ENCODE assay signal across 19 cellular contexts in the genomic region with DNA sequence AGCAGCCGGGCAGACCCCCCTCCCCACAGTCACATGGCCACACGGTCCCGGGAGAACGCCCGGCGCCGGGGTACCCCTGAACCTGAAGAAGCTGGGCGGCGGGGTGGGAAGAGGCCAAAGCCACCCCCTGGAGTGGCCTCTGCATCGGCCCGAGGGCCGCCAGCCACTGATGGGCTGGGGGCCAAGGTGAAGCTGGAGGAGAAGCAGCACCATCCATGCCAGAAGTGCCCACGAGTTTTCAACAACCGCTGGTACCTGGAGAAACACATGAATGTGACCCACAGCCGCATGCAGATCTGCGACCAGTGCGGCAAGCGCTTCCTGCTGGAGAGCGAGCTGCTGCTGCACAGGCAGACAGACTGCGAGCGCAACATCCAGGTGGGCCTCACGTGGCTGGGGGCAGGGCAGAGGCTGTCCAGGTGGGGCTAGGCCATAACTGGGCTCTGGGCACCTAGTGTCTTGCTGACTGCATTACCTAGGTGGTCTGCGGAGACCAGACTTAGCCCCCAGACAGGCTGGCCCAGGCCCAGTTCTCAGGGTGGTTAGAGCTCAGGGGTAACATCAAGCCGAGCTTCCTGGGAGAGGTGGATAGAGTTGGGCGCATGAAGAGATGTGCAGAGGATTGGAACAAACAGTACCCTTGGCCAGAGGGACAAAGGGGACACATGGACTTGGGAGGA. TPM values are rescaled to one million over a fixed set of nuclear protein-coding genes. Genes with fewer than 3 reads are reported as not detected.
DNase-seq lines count a peak whose midpoint lies in the region; ATAC-seq and TF ChIP-seq lines count a peak whose summit lies in the region.
"Had no signal": no experiment of that assay in that cellular context is flagged by ENCODE, and none has a peak within 500 bp of the region (broad histone marks: within the 10 kb centered on the region; RNA-seq: fewer than 3 reads in every experiment).

No MANE protein-coding gene starts in this region.

- H3K27ac Mint-ChIP-seq in T-helper 17 cell (peak overlapping the region; percentile 60), progenitor cell of endocrine pancreas (no peak overlapping the region)
- H3K27ac Mint-ChIP-seq: activated naive CD4-positive, alpha-beta T cell treated with anti-CD3 and anti-CD28 coated beads, Interleukin-2, amount 50 U/mL, for 24 hours had no signal

- TF ChIP-seq CTCF in GM13977 (IDR thresholded peaks at IDR 0.05; ENCODE audit: extremely low read depth, insufficient read depth, missing control alignments) (no peak), esophagus squamous epithelium (IDR thresholded peaks at IDR 0.05) (no peak), sigmoid colon (IDR thresholded peaks at IDR 0.05) (no peak), progenitor cell of endocrine pancreas (IDR thresholded peaks at IDR 0.05; ENCODE audit: unreplicated experiment) (no peak)

- H3K4me3 ChIP-seq in esophagus squamous epithelium: no peak overlapping the region
- no peak overlapping the region for H3K4me3 ChIP-seq in sigmoid colon
- H3K4me3 ChIP-seq: body of pancreas, mucosa of descending colon, tibial nerve had no signal

- H3K4me1 ChIP-seq in esophagus squamous epithelium: peaks cover 11 to 54% (median 25%) of the 10 kb centered on the region in 3 donors
- H3K4me1 ChIP-seq in sigmoid colon: peaks cover 0 to 61% (median 48%) of the 10 kb centered on the region in 4 donors

- intact Hi-C loops in esophagus squamous epithelium (cut with DNase I) (no loop called here), sigmoid colon (cut with DNase I) (no loop called here)

- H3K36me3 Mint-ChIP-seq in T-helper 17 cell (ENCODE audit: low read depth): no peaks in the 10 kb centered on the region
- H3K36me3 Mint-ChIP-seq in progenitor cell of endocrine pancreas (ENCODE audit: insufficient read depth): peaks cover 2% of the 10 kb centered on the region
- H3K36me3 Mint-ChIP-seq: activated naive CD4-positive, alpha-beta T cell treated with anti-CD3 and anti-CD28 coated beads, Interleukin-2, amount 50 U/mL, for 24 hours had no signal

- ATAC-seq in T-helper 17 cell: no peak
- ATAC-seq in GM18502 (IDR thresholded peaks at IDR 0.05; ENCODE audit: poor library complexity, unreplicated experiment): no peak
- ATAC-seq in GM21786 (IDR thresholded peaks at IDR 0.05; ENCODE audit: unreplicated experiment): no peak
- ATAC-seq: body of pancreas, mucosa of descending colon had no signal

- TF ChIP-seq POLR2A in esophagus squamous epithelium (IDR thresholded peaks at IDR 0.05): no peak
- no peak for TF ChIP-seq POLR2A in sigmoid colon (IDR thresholded peaks at IDR 0.05)

- peak overlapping the region in 3 of 4 donors; percentile 0 to 49 (median 7) for H3K27ac ChIP-seq in esophagus squamous epithelium
- H3K27ac ChIP-seq in sigmoid colon: peak overlapping the region; percentile 27 to 93 (median 53)
- H3K27ac ChIP-seq: body of pancreas had no signal

- in situ Hi-C loops in GM13977 (cut with MboI; ENCODE audit: low pct_unique_long_range_greater_than_20kb, low sequenced_read_pairs, unreplicated experiment): no loop called here

- H3K9me3 Mint-ChIP-seq in progenitor cell of endocrine pancreas (ENCODE audit: low read depth): no peaks in the 10 kb centered on the region
- H3K9me3 Mint-ChIP-seq: activated naive CD4-positive, alpha-beta T cell treated with anti-CD3 and anti-CD28 coated beads, Interleukin-2, amount 50 U/mL, for 24 hours had no signal

- H3K27me3 ChIP-seq in esophagus squamous epithelium (no peaks in the 10 kb centered on the region), sigmoid colon (no peaks in the 10 kb centered on the region)
- H3K27me3 ChIP-seq: body of pancreas, tibial nerve had no signal

- H3K4me1 Mint-ChIP-seq in T-helper 17 cell: peaks cover 5% of the 10 kb centered on the region
- no peaks in the 10 kb centered on the region for H3K4me1 Mint-ChIP-seq in progenitor cell of endocrine pancreas (ENCODE audit: low read depth)
- H3K4me1 Mint-ChIP-seq: activated naive CD4-positive, alpha-beta T cell treated with anti-CD3 and anti-CD28 coated beads, Interleukin-2, amount 50 U/mL, for 24 hours had no signal

- H3K36me3 ChIP-seq in esophagus squamous epithelium: peaks cover 3 to 21% (median 8%) of the 10 kb centered on the region in 3 donors
- peaks cover 0 to 26% (median 4%) of the 10 kb centered on the region in 4 donors for H3K36me3 ChIP-seq in sigmoid colon

- H3K27me3 Mint-ChIP-seq in T-helper 17 cell (no peaks in the 10 kb centered on the region), progenitor cell of endocrine pancreas (no peaks in the 10 kb centered on the region)
- H3K27me3 Mint-ChIP-seq: activated naive CD4-positive, alpha-beta T cell treated with anti-CD3 and anti-CD28 coated beads, Interleukin-2, amount 50 U/mL, for 24 hours had no signal

- WGBS in esophagus squamous epithelium, 2 donors: 78 to 82% methylated on average over 13 to 14 of the region's 25 CpGs
- 88 to 90% methylated on average over 25 of the region's 25 CpGs for WGBS in sigmoid colon, 2 donors

- H3K4me3 Mint-ChIP-seq in T-helper 17 cell (no peak overlapping the region), progenitor cell of endocrine pancreas (ENCODE audit: low read depth) (no peak overlapping the region)
- H3K4me3 Mint-ChIP-seq: activated naive CD4-positive, alpha-beta T cell treated with anti-CD3 and anti-CD28 coated beads, Interleukin-2, amount 50 U/mL, for 24 hours had no signal

- peak; percentile 27 for DNase-seq in GM13977 (ENCODE audit: low spot score)
- DNase-seq in T-helper 17 cell: no peak
- no peak for DNase-seq in esophagus squamous epithelium (lab: John Stamatoyannopoulos, UW)
- peak; percentile 64 for DNase-seq in sigmoid colon
- no peak for DNase-seq in retina
- DNase-seq in progenitor cell of endocrine pancreas (ENCODE audit: low spot score, unreplicated experiment): no peak
- DNase-seq: activated CD4-positive, alpha-beta T cell treated with anti-CD3 and anti-CD28 coated beads for 48 hours; activated CD8-positive, alpha-beta memory T cell treated with anti-CD3 and anti-CD28 coated beads, Interleukin-2, amount 50 U/mL, for 48 hours; mucosa of descending colon; NCI-H1436 had no signal

- H3K9me3 ChIP-seq in T-helper 17 cell (ENCODE audit: control insufficient read depth, low read length, poor library complexity, severe bottlenecking) (no peaks in the 10 kb centered on the region), esophagus squamous epithelium (no peaks in the 10 kb centered on the region), sigmoid colon (no peaks in the 10 kb centered on the region)
- H3K9me3 ChIP-seq: body of pancreas, mucosa of descending colon, tibial nerve had no signal

- TF ChIP-seq EP300 in sigmoid colon (IDR thresholded peaks at IDR 0.05): no peak

RNA-seq across cellular contexts. Expression of a gene that starts 6.1 kb away (rescaled TPM):
- total RNA-seq in T-helper 17 cell (1 to 10 TPM in 1 of 2 donors, under 1 TPM in 1; 0.89 to 1.1 TPM), esophagus squamous epithelium (10 to 100 TPM in 2 of 4 donors, 1 to 10 TPM in 2; 5.0 to 34.3 (median 10.3) TPM), sigmoid colon (10 to 100 TPM; 34.9 to 74.8 (median 56.9) TPM), progenitor cell of endocrine pancreas (9.1 and 9.7 TPM in 2 replicates)
- 10 to 100 TPM in 1 of 3 donors, 1 to 10 TPM in 2; 6.2 to 21.0 (median 9.5) TPM for polyA plus RNA-seq in sigmoid colon

RNA-seq across cellular contexts. Expression of a gene that starts 25.7 kb away (rescaled TPM):
- total RNA-seq in T-helper 17 cell (not detected), esophagus squamous epithelium (not detected), sigmoid colon (under 1 TPM in 1 of 4 donors, not detected in 3; under 0.01 TPM), progenitor cell of endocrine pancreas (not detected in 2 replicates)
- polyA plus RNA-seq in sigmoid colon: not detected
- total RNA-seq: body of pancreas, fibroblast of lung, H4, mucosa of descending colon had no signal
- polyA plus RNA-seq: fibroblast of lung had no signal

RNA-seq across cellular contexts. Expression of a gene that starts 43.0 kb away (rescaled TPM):
- total RNA-seq in T-helper 17 cell: not detected
- not detected for total RNA-seq in esophagus squamous epithelium
- total RNA-seq in sigmoid colon: not detected
- 1 to 10 TPM in 1 of 3 donors, under 1 TPM in 1, not detected in 1; 0.31 to 1.4 TPM for polyA plus RNA-seq in sigmoid colon
- total RNA-seq in progenitor cell of endocrine pancreas: not detected in 2 replicates
- total RNA-seq: fibroblast of lung, H4, LHCN-M2, omental fat pad had no signal
- polyA plus RNA-seq: fibroblast of lung had no signal

RNA-seq across cellular contexts. Expression of a gene that starts 59.1 kb away (rescaled TPM):
- total RNA-seq in T-helper 17 cell (100 to 1,000 TPM; 240 to 241 TPM), esophagus squamous epithelium (100 to 1,000 TPM in 1 of 4 donors, 10 to 100 TPM in 3; 18.0 to 112 (median 50.7) TPM), sigmoid colon (100 to 1,000 TPM in 1 of 4 donors, 10 to 100 TPM in 3; 81.3 to 130 (median 84.4) TPM), progenitor cell of endocrine pancreas (142 and 155 TPM in 2 replicates)
- 10 to 100 TPM in 1 of 3 donors, 1 to 10 TPM in 2; 1.8 to 27.9 (median 2.5) TPM for polyA plus RNA-seq in sigmoid colon

Comparison
In these comparisons a context has a peak if more than half of its experiments do, and no peak if none do; other contexts are left out.
1. DNase-seq: peak in GM13977 (single experiment) and sigmoid colon (single experiment); none in T-helper 17 cell (0 of 3), esophagus squamous epithelium (single experiment), retina (single experiment) and progenitor cell of endocrine pancreas (single experiment).